In genomic region chr3:138912237-138912636, GRCh38 we compare ENCODE assay signal across 25 cellular contexts. TPM values are rescaled to one million over a fixed set of nuclear protein-coding genes. Genes with fewer than 3 reads are reported as not detected.
"Had no signal": no experiment of that assay in that cellular context is flagged by ENCODE, and none has a peak within 500 bp of the region (broad histone marks: within the 10 kb centered on the region; RNA-seq: fewer than 3 reads in every experiment).

No MANE protein-coding gene starts in this region.

- ATAC-seq: activated CD8-positive, alpha-beta T cell treated with anti-CD3 and anti-CD28 coated beads for 36 hours; activated T-helper 17 cell treated with anti-CD3 and anti-CD28 coated beads, Interleukin-2, amount 50 U/mL, for 72 hours; left lobe of liver; T-helper 17 cell had no signal

- DNase-seq: activated CD4-positive, alpha-beta T cell treated with anti-CD3 and anti-CD28 coated beads for 48 hours; activated CD4-positive, CD25-positive, alpha-beta regulatory T cell; activated CD8-positive, alpha-beta T cell treated with anti-CD3 and anti-CD28 coated beads for 36 hours; activated naive CD4-positive, alpha-beta T cell treated with Interleukin-2 at 50 U/mL for 16 hours; activated naive CD8-positive, alpha-beta T cell treated with anti-CD3 and anti-CD28 coated beads, Interleukin-2, amount 10 ng/mL, durations not matched to agents 7 days and 5 days; activated T-cell treated with anti-CD3 and anti-CD28 coated beads, Interleukin-2, amount 50 U/mL, for 1 hour; amygdala; dorsolateral prefrontal cortex; hypothalamus; kidney; occipital lobe; stimulated activated CD4-positive, alpha-beta T cell treated with anti-CD3 and anti-CD28 coated beads, Interleukin-12 subunit alpha, Interleukin-12 subunit beta, amount 100 ng/mL, for 4 hours; stimulated activated CD4-positive, alpha-beta T cell treated with anti-CD3 and anti-CD28 coated beads, Interleukin-1b, Interleukin-23, amount 100 ng/mL, for 48 hours; stimulated activated CD8-positive, alpha-beta memory T cell treated with anti-CD3 and anti-CD28 coated beads, Interleukin-4, amount 100 ng/mL, for 48 hours; stimulated activated naive CD4-positive, alpha-beta T cell; T-helper 17 cell; uterus had no signal

- H3K4me1 ChIP-seq: uterus had no signal

- H3K27ac ChIP-seq: dorsolateral prefrontal cortex, tibial nerve, uterus had no signal

- H3K9me3 ChIP-seq: tibial nerve, uterus had no signal

- H3K4me3 ChIP-seq: dorsolateral prefrontal cortex, tibial nerve, uterus had no signal

- H3K36me3 ChIP-seq: tibial nerve, uterus had no signal

- H3K27me3 ChIP-seq: dorsolateral prefrontal cortex, tibial nerve, uterus had no signal

RNA-seq across cellular contexts. Expression of gene FOXL2, which starts 34.7 kb away (rescaled TPM):
- total RNA-seq: activated CD8-positive, alpha-beta T cell treated with anti-CD3 and anti-CD28 coated beads for 36 hours; activated naive CD8-positive, alpha-beta T cell treated with anti-CD3 and anti-CD28 coated beads, Interleukin-2, amount 10 ng/mL, durations not matched to agents 7 days and 5 days; activated T-helper 17 cell treated with anti-CD3 and anti-CD28 coated beads, Interleukin-2, amount 50 U/mL, for 72 hours; kidney; lung microvascular endothelial cell; mononuclear cell; occipital lobe; T-helper 17 cell; tibial nerve had no signal
- polyA plus RNA-seq: neural cell had no signal

RNA-seq across cellular contexts. Expression of gene FOXL2NB, which starts 34.8 kb away (rescaled TPM):
- total RNA-seq: activated CD8-positive, alpha-beta T cell treated with anti-CD3 and anti-CD28 coated beads for 36 hours; activated naive CD8-positive, alpha-beta T cell treated with anti-CD3 and anti-CD28 coated beads, Interleukin-2, amount 10 ng/mL, durations not matched to agents 7 days and 5 days; activated T-helper 17 cell treated with anti-CD3 and anti-CD28 coated beads, Interleukin-2, amount 50 U/mL, for 72 hours; cardiac septum; kidney; left lobe of liver; lung microvascular endothelial cell; progenitor cell of endocrine pancreas; T-helper 17 cell; tibial nerve had no signal
- polyA plus RNA-seq: neural cell had no signal
